Comparison of ENCODE assay signal across 17 cellular contexts in genomic region chr11:121338536-121338935, GRCh38.
"Had no signal": no experiment of that assay in that cellular context is flagged by ENCODE, and none has a peak within 500 bp of the region (broad histone marks: within the 10 kb centered on the region; RNA-seq: fewer than 3 reads in every experiment).

No MANE protein-coding gene starts in this region.

- H3K9me3 Mint-ChIP-seq: activated naive CD8-positive, alpha-beta T cell treated with anti-CD3 and anti-CD28 coated beads for 36 hours; naive thymus-derived CD8-positive, alpha-beta T cell; WTC11 had no signal

- ATAC-seq: activated CD4-positive, alpha-beta T cell treated with anti-CD3 and anti-CD28 coated beads for 36 hours; naive thymus-derived CD8-positive, alpha-beta T cell; WTC11 had no signal

- H3K27ac Mint-ChIP-seq: activated CD4-positive, alpha-beta T cell treated with anti-CD3 and anti-CD28 coated beads for 36 hours; activated naive CD8-positive, alpha-beta T cell treated with anti-CD3 and anti-CD28 coated beads for 36 hours; WTC11 had no signal

- H3K27ac ChIP-seq: neutrophil, ovary, prostate gland, uterus had no signal

- H3K27me3 ChIP-seq: ovary, spleen, tibial nerve, uterus had no signal

- H3K4me3 ChIP-seq: ovary, prostate gland, spleen, tibial nerve, uterus had no signal

- H3K36me3 Mint-ChIP-seq: activated naive CD8-positive, alpha-beta T cell treated with anti-CD3 and anti-CD28 coated beads for 36 hours; naive thymus-derived CD8-positive, alpha-beta T cell; WTC11 had no signal

- H3K4me1 ChIP-seq: prostate gland, uterus had no signal

- H3K9me3 ChIP-seq: neutrophil, ovary, prostate gland, spleen, tibial nerve, uterus had no signal

- H3K36me3 ChIP-seq: neutrophil, ovary, prostate gland, spleen, tibial nerve, uterus had no signal

- H3K27me3 Mint-ChIP-seq: activated CD4-positive, alpha-beta T cell treated with anti-CD3 and anti-CD28 coated beads for 36 hours; activated naive CD8-positive, alpha-beta T cell treated with anti-CD3 and anti-CD28 coated beads for 36 hours had no signal

- DNase-seq: activated CD4-positive, alpha-beta T cell treated with anti-CD3 and anti-CD28 coated beads for 36 hours; activated CD4-positive, alpha-beta T cell treated with anti-CD3 and anti-CD28 coated beads, Interleukin-2, amount 50 U/mL, for 4 hours; activated naive CD4-positive, alpha-beta T cell treated with Interleukin-2 at 50 U/mL for 16 hours; activated naive CD8-positive, alpha-beta T cell treated with anti-CD3 and anti-CD28 coated beads for 36 hours; activated T-cell treated with anti-CD3 and anti-CD28 coated beads, Interleukin-2, amount 50 U/mL, for 48 hours; effector CD8-positive, alpha-beta T cell; naive thymus-derived CD8-positive, alpha-beta T cell; ovary; spleen; stimulated activated CD4-positive, alpha-beta T cell treated with anti-CD3 and anti-CD28 coated beads, Interleukin-4, amount 100 ng/mL, for 1 hour; stimulated activated naive CD4-positive, alpha-beta T cell treated with Interleukin-2 at 50 U/mL for 16 hours; T-helper 9 cell; uterus had no signal

- H3K4me3 Mint-ChIP-seq: activated CD4-positive, alpha-beta T cell treated with anti-CD3 and anti-CD28 coated beads for 36 hours; activated naive CD8-positive, alpha-beta T cell treated with anti-CD3 and anti-CD28 coated beads for 36 hours; naive thymus-derived CD8-positive, alpha-beta T cell; WTC11 had no signal
